ENCODE assay signal across 7 cellular contexts in genomic region chr4:113958766-113959540, GRCh38. TPM values are rescaled to one million over a fixed set of nuclear protein-coding genes. Genes with fewer than 3 reads are reported as not detected.
DNase-seq lines count a peak whose midpoint lies in the region; ATAC-seq, FAIRE-seq and TF ChIP-seq lines count a peak whose summit lies in the region.

No MANE protein-coding gene starts in this region.

- no peak for TF ChIP-seq POLR2A in H54 (IDR thresholded peaks at IDR 0.05; ENCODE audit: low read depth, low read length)

- DNase-seq in H54 (ENCODE audit: insufficient read length, low spot score) (no peak), NCI-H748 treated with DMSO at 0.1 percent for 48 hours (lab: John Stamatoyannopoulos, UW) (peak; percentile 69), skeletal muscle cell (ENCODE audit: low read depth) (peak; percentile 91), GM20000 (ENCODE audit: low spot score) (no peak), ureter (ENCODE audit: low spot score) (no peak)

- peak overlapping the region; percentile 2 for H3K4me3 ChIP-seq in skeletal muscle cell (ENCODE audit: low read depth, low read length)

- ATAC-seq in esophagus mucosa, result peak; percentile 91
- ATAC-seq in HG03469 (IDR thresholded peaks at IDR 0.05; ENCODE audit: unreplicated experiment), result no peak

- peak; percentile 86 for FAIRE-seq in H54 (lab: Jason Lieb, UNC)

- TF ChIP-seq CTCF in GM20000 (IDR thresholded peaks at IDR 0.05; ENCODE audit: extremely low read depth, missing control alignments), result no peak

RNA-seq across cellular contexts. Expression of gene ARSJ, which starts 20.5 kb away (rescaled TPM):
- 6.0 TPM for total RNA-seq in esophagus mucosa
- total RNA-seq in ureter, result 6.4 TPM

Comparison
In these comparisons a context has a peak if more than half of its experiments do, and no peak if none do; other contexts are left out.
1. DNase-seq: peak in NCI-H748 treated with DMSO at 0.1 percent for 48 hours (single experiment) and skeletal muscle cell (single experiment); none in H54 (single experiment), GM20000 (single experiment) and ureter (single experiment).